ENCODE assay signal across 7 cellular contexts in genomic region chr20:59041487-59041886, GRCh38. TPM values are rescaled to one million over a fixed set of nuclear protein-coding genes. Genes with fewer than 3 reads are reported as not detected.
A peak's percentile ranks its signal among the peaks of the same experiment; 100 is the strongest.
DNase-seq lines count a peak whose midpoint lies in the region; ATAC-seq and TF ChIP-seq lines count a peak whose summit lies in the region.
"Not testable (repeated sequence)": the region's sequence is repeated elsewhere in the genome, so short reads cannot be mapped to it uniquely, and the experiment has no call there.

No MANE protein-coding gene starts in this region.

- not testable (repeated sequence) for H3K9me3 ChIP-seq in NT2/D1 (ENCODE audit: insufficient read depth, low read length); mammary epithelial cell (replicated peaks; ENCODE audit: insufficient read depth, low read length); mononuclear cell (ENCODE audit: low read depth, low read length)

- H3K9ac ChIP-seq in NT2/D1 (ENCODE audit: insufficient read length, low read depth): not testable (repeated sequence)
- H3K9ac ChIP-seq in mammary epithelial cell (ENCODE audit: insufficient read depth, low read length): peak overlapping the region; percentile 77

- H3K4me1 Mint-ChIP-seq in activated CD8-positive, alpha-beta T cell treated with anti-CD3 and anti-CD28 coated beads for 36 hours (ENCODE audit: low read depth): peaks cover 53% of the 10 kb centered on the region

- H3K27me3 Mint-ChIP-seq in activated CD8-positive, alpha-beta T cell treated with anti-CD3 and anti-CD28 coated beads for 36 hours: not testable (repeated sequence)

- CTCF ChIA-PET in activated CD8-positive, alpha-beta T cell treated with anti-CD3 and anti-CD28 coated beads for 36 hours (lab: Charles Lee): interaction anchor here (0.7 to 1.5 kb wide), 2 partner anchors 9 to 164 kb away, joined by 3 read pairs; partner anchors contain the start of gene ATP5F1E
- CTCF ChIA-PET in mammary epithelial cell (lab: Charles Lee; ENCODE audit: low non-redundant PET): not testable (repeated sequence)

- dilution Hi-C loops in mammary epithelial cell (cut with HindIII; ENCODE audit: low sequenced_read_pairs): loop anchor here (5.0 kb wide), 1 partner anchor 34 kb away; the partner anchor contains the start of gene CTSZ

- intact Hi-C loops in activated CD8-positive, alpha-beta T cell treated with anti-CD3 and anti-CD28 coated beads for 36 hours (cut with micrococcal nuclease): not testable (repeated sequence)
- intact Hi-C loops in mammary epithelial cell (cut with micrococcal nuclease): loop anchor here (5.0 kb wide), 1 partner anchor 41 kb away; no protein-coding TSS in a partner anchor

- not testable (repeated sequence) for H3K9me3 Mint-ChIP-seq in activated CD8-positive, alpha-beta T cell treated with anti-CD3 and anti-CD28 coated beads for 36 hours

- peak overlapping the region; percentile 68 for H3K4me2 ChIP-seq in mammary epithelial cell (ENCODE audit: insufficient read depth, low read depth, low read length)

- not testable (repeated sequence) for DNase-seq in GM12864 (ENCODE audit: low read depth); NT2/D1 (ENCODE audit: low read depth, low spot score); activated CD8-positive, alpha-beta T cell treated with anti-CD3 and anti-CD28 coated beads for 36 hours; mammary epithelial cell; fibroblast of the aortic adventitia (ENCODE audit: low read depth); skeletal muscle cell (ENCODE audit: low read depth)

- H3K27me3 ChIP-seq in NT2/D1 (ENCODE audit: insufficient read depth, insufficient read length); mammary epithelial cell (ENCODE audit: insufficient read depth, low read length); mononuclear cell (ENCODE audit: insufficient read depth, low read length): not testable (repeated sequence)

- TF ChIP-seq CTCF in GM12864 (IDR thresholded peaks at IDR 0.05; ENCODE audit: low read depth, low read length, missing control alignments); activated CD8-positive, alpha-beta T cell treated with anti-CD3 and anti-CD28 coated beads for 36 hours (IDR thresholded peaks at IDR 0.05); mammary epithelial cell (conservative IDR thresholded peaks at IDR 0.05 in 1 of 2, IDR thresholded peaks at IDR 0.05 in 1 of 2; ENCODE audit: extremely low read depth in 1 of 2, insufficient read depth in 1 of 2, low read depth in 1 of 2, low read length in 2 of 2); fibroblast of the aortic adventitia (IDR thresholded peaks at IDR 0.05; ENCODE audit: insufficient read depth, low read length): not testable (repeated sequence)

- not testable (repeated sequence) for H2AFZ ChIP-seq in mammary epithelial cell (ENCODE audit: low read depth, low read length)

- peak overlapping the region; percentile 64 for H3K27ac ChIP-seq in mammary epithelial cell (ENCODE audit: insufficient read depth, low read depth, low read length)

- in situ Hi-C loops in mammary epithelial cell (cut with MboI; ENCODE audit: low sequenced_read_pairs in 2 of 2): not testable (repeated sequence)

- BruUV-seq in mammary epithelial cell (replicated peaks; lab: Mats Ljungman, UMichigan): TSS peak; percentile 11

- H3K4me3 ChIP-seq in GM12864 (ENCODE audit: low read depth, low read length) (peak overlapping the region; percentile 91), NT2/D1 (ENCODE audit: insufficient read length, low read depth) (peak overlapping the region; percentile 83), mammary epithelial cell (replicated peaks in 1 of 3; ENCODE audit: insufficient read depth in 1 of 3, low read depth in 2 of 3, low read length in 3 of 3) (peak overlapping the region; percentile 45 to 84 (median 76)), fibroblast of the aortic adventitia (ENCODE audit: low read depth, low read length) (peak overlapping the region; percentile 84), mononuclear cell (ENCODE audit: low read length) (peak overlapping the region; percentile 80), skeletal muscle cell (ENCODE audit: low read depth, low read length) (peak overlapping the region; percentile 79)

- peak overlapping the region; percentile 94 for H3K27ac Mint-ChIP-seq in activated CD8-positive, alpha-beta T cell treated with anti-CD3 and anti-CD28 coated beads for 36 hours

- not testable (repeated sequence) for ATAC-seq in activated CD8-positive, alpha-beta T cell treated with anti-CD3 and anti-CD28 coated beads for 36 hours

- H3K36me3 ChIP-seq in NT2/D1 (ENCODE audit: insufficient read depth, insufficient read length, low read length): peaks cover 45% of the 10 kb centered on the region
- peaks cover 19% of the 10 kb centered on the region for H3K36me3 ChIP-seq in mammary epithelial cell (ENCODE audit: insufficient read depth, low read length)

- peaks cover 48% of the 10 kb centered on the region for H3K36me3 Mint-ChIP-seq in activated CD8-positive, alpha-beta T cell treated with anti-CD3 and anti-CD28 coated beads for 36 hours (ENCODE audit: low read depth)

- 89% methylated on average over 16 of the region's 16 CpGs for WGBS in mammary epithelial cell (ENCODE audit: low coverage, missing lambda C conversion rate)

- POLR2A ChIA-PET in activated CD8-positive, alpha-beta T cell treated with anti-CD3 and anti-CD28 coated beads for 36 hours (lab: Charles Lee): interaction anchor here (0.6 to 6.4 kb wide), 2 partner anchors 9 to 136 kb away, joined by 3 to 40 read pairs; partner anchors contain the start of gene ATP5F1E

- not testable (repeated sequence) for H4K20me1 ChIP-seq in mammary epithelial cell (ENCODE audit: insufficient read depth, low read length)

- H3K79me2 ChIP-seq in mammary epithelial cell (ENCODE audit: insufficient read depth, low read length): peaks cover 60% of the 10 kb centered on the region

- not testable (repeated sequence) for H3K4me1 ChIP-seq in NT2/D1 (ENCODE audit: insufficient read depth, insufficient read length)
- H3K4me1 ChIP-seq in mammary epithelial cell (ENCODE audit: insufficient read depth, low read length): peaks cover 20% of the 10 kb centered on the region
- peaks cover 39% of the 10 kb centered on the region for H3K4me1 ChIP-seq in mononuclear cell (ENCODE audit: insufficient read depth, low read length)

- peak overlapping the region; percentile 92 for H3K4me3 Mint-ChIP-seq in activated CD8-positive, alpha-beta T cell treated with anti-CD3 and anti-CD28 coated beads for 36 hours

RNA-seq across cellular contexts. Expression of gene PRELID3B, which starts 1.1 kb away (rescaled TPM):
- 100 to 1,000 TPM; 140 to 145 TPM for total RNA-seq in activated CD8-positive, alpha-beta T cell treated with anti-CD3 and anti-CD28 coated beads for 36 hours
- total RNA-seq in mammary epithelial cell (100 to 1,000 TPM in 1 of 2 donors, 10 to 100 TPM in 1; 81.2 to 103 TPM), fibroblast of the aortic adventitia (ENCODE audit: low replicate concordance) (28.7 and 75.7 TPM in 2 replicates), mononuclear cell (72.8 TPM)
- polyA plus RNA-seq in mammary epithelial cell: 49.5 TPM
- 91.4 TPM for polyA minus RNA-seq in mammary epithelial cell

RNA-seq across cellular contexts. Expression of gene ATP5F1E, which starts 9.4 kb away (rescaled TPM):
- total RNA-seq in activated CD8-positive, alpha-beta T cell treated with anti-CD3 and anti-CD28 coated beads for 36 hours: 10 to 100 TPM; 67.4 to 68.8 TPM
- total RNA-seq in mammary epithelial cell: 10 to 100 TPM; 13.7 to 75.4 TPM
- 39.1 TPM for polyA plus RNA-seq in mammary epithelial cell
- 9.7 TPM for polyA minus RNA-seq in mammary epithelial cell
- 34.4 and 43.6 TPM in 2 replicates for total RNA-seq in fibroblast of the aortic adventitia (ENCODE audit: low replicate concordance)
- 35.7 TPM for total RNA-seq in mononuclear cell

RNA-seq across cellular contexts. Expression of gene TUBB1, which starts 22.3 kb away (rescaled TPM):
- not detected for total RNA-seq in activated CD8-positive, alpha-beta T cell treated with anti-CD3 and anti-CD28 coated beads for 36 hours
- total RNA-seq in mammary epithelial cell (not detected), fibroblast of the aortic adventitia (ENCODE audit: low replicate concordance) (not detected in 2 replicates), mononuclear cell (188 TPM)
- polyA plus RNA-seq in mammary epithelial cell: 0.01 TPM
- polyA minus RNA-seq in mammary epithelial cell: not detected

RNA-seq across cellular contexts. Expression of gene CTSZ, which starts 34.4 kb away (rescaled TPM):
- 10 to 100 TPM; 17.9 to 18.4 TPM for total RNA-seq in activated CD8-positive, alpha-beta T cell treated with anti-CD3 and anti-CD28 coated beads for 36 hours
- 100 to 1,000 TPM; 138 to 139 TPM for total RNA-seq in mammary epithelial cell
- polyA plus RNA-seq in mammary epithelial cell: 156 TPM
- polyA minus RNA-seq in mammary epithelial cell: 116 TPM
- 38.0 and 51.0 TPM in 2 replicates for total RNA-seq in fibroblast of the aortic adventitia (ENCODE audit: low replicate concordance)
- 184 TPM for total RNA-seq in mononuclear cell

Comparison
In these comparisons a context has a peak if more than half of its experiments do, and no peak if none do; other contexts are left out.
1. RNA of gene TUBB1, which starts 22.3 kb away (total RNA-seq): 188 TPM in mononuclear cell (single experiment); not detected in mammary epithelial cell, not detected in activated CD8-positive, alpha-beta T cell treated with anti-CD3 and anti-CD28 coated beads for 36 hours and not detected in fibroblast of the aortic adventitia; every median in the first group is over 100 times any median in the second.
2. Peak in every context shown above with its lines, with median percentiles within 50 percentile points of each other: H3K4me3 ChIP-seq.